5 cellular contexts compared by ENCODE assay signal in genomic region chr17:21698437-21699075, GRCh38. TPM values are rescaled to one million over a fixed set of nuclear protein-coding genes. Genes with fewer than 3 reads are reported as not detected.
"Had no signal": no experiment of that assay in that cellular context is flagged by ENCODE, and none has a peak within 500 bp of the region (broad histone marks: within the 10 kb centered on the region; RNA-seq: fewer than 3 reads in every experiment).

No MANE protein-coding gene starts in this region.

RNA-seq across cellular contexts. Expression of gene KCNJ18, which starts 6.2 kb away (rescaled TPM):
- total RNA-seq: HT-29, LHCN-M2, NCI-H460, OCI-LY7, SJCRH30 had no signal
